In genomic region chr1:9448132-9449105, GRCh38 we compare ENCODE assay signal across 13 cellular contexts.
A peak's percentile ranks its signal among the peaks of the same experiment; 100 is the strongest.
DNase-seq lines count a peak whose midpoint lies in the region; ATAC-seq and TF ChIP-seq lines count a peak whose summit lies in the region.
"Had no signal": no experiment of that assay in that cellular context is flagged by ENCODE, and none has a peak within 500 bp of the region (broad histone marks: within the 10 kb centered on the region; RNA-seq: fewer than 3 reads in every experiment).

No MANE protein-coding gene starts in this region.

- H3K4me3 ChIP-seq in AG10803 (ENCODE audit: low read length): no peak overlapping the region
- peak overlapping the region in 7 of 59 donors; percentile 5 to 30 (median 15) for H3K4me3 ChIP-seq in dorsolateral prefrontal cortex
- H3K4me3 ChIP-seq in testis: no peak overlapping the region
- H3K4me3 ChIP-seq: colonic mucosa, stomach had no signal

- H3K36me3 ChIP-seq in testis (ENCODE audit: low read depth, missing control alignments): no peaks in the 10 kb centered on the region
- H3K36me3 ChIP-seq: colonic mucosa, stomach had no signal

- TF ChIP-seq CTCF in AG10803 (conservative IDR thresholded peaks at IDR 0.05; ENCODE audit: low read length): peak; percentile 27
- TF ChIP-seq CTCF in dorsolateral prefrontal cortex (IDR thresholded peaks at IDR 0.05 in 54 of 56, conservative IDR thresholded peaks at IDR 0.05 in 2 of 56; ENCODE audit: low read depth in 1 of 56, partially characterized antibody in 56 of 56): peak in 7 of 56 donors; percentile 6 to 23 (median 11)
- TF ChIP-seq CTCF in testis (IDR thresholded peaks at IDR 0.05): no peak

- no peak for ATAC-seq in HG03521 (IDR thresholded peaks at IDR 0.05; ENCODE audit: unreplicated experiment)

- H3K27ac ChIP-seq in dorsolateral prefrontal cortex: peak overlapping the region in 57 of 59 donors; percentile 10 to 85 (median 59)
- no peak overlapping the region for H3K27ac ChIP-seq in testis
- H3K27ac ChIP-seq: colonic mucosa had no signal

- 60 to 67% methylated on average over 15 of the region's 15 CpGs for WGBS in testis, 2 donors

- H3K27me3 ChIP-seq in dorsolateral prefrontal cortex: no peaks in the 10 kb centered on the region
- H3K27me3 ChIP-seq in testis: no peaks in the 10 kb centered on the region
- H3K27me3 ChIP-seq: colonic mucosa, stomach had no signal

- no peak for TF ChIP-seq POLR2A in testis (IDR thresholded peaks at IDR 0.05)

- H3K9me3 ChIP-seq in testis: no peaks in the 10 kb centered on the region
- H3K9me3 ChIP-seq: colonic mucosa, stomach had no signal

- H3K4me1 ChIP-seq in testis: peaks cover 27% of the 10 kb centered on the region
- H3K4me1 ChIP-seq: colonic mucosa had no signal

- intact Hi-C loops in dorsolateral prefrontal cortex (cut with DNase I) (no loop called here), testis (cut with DNase I; ENCODE audit: low total_unique reads) (loop anchor here (10.0 kb wide), 1 partner anchor 154 kb away; the partner anchor contains the start of gene SPSB1)

- no peak for DNase-seq in AG10803 (ENCODE audit: low read depth)
- peak; percentile 27 for DNase-seq in NCI-H345 (lab: John Stamatoyannopoulos, UW)
- DNase-seq in dorsolateral prefrontal cortex: no peak
- DNase-seq in myocyte (ENCODE audit: low read depth): peak; percentile 38
- no peak for DNase-seq in testis
- DNase-seq in GM19240 (ENCODE audit: insufficient read length, low spot score): no peak
- DNase-seq in retina: no peak
- DNase-seq: activated T-cell treated with anti-CD3 and anti-CD28 coated beads, Interleukin-2, amount 50 U/mL, for 24 hours; CD4-positive, CD25-positive, alpha-beta regulatory T cell; colonic mucosa; hippocampal formation; stomach had no signal

Comparison
In these comparisons a context has a peak if more than half of its experiments do, and no peak if none do; other contexts are left out.
1. DNase-seq: peak in NCI-H345 (single experiment) and myocyte (single experiment); none in AG10803 (single experiment), dorsolateral prefrontal cortex (0 of 10), testis (single experiment), GM19240 (single experiment) and retina (single experiment).
2. H3K27ac ChIP-seq: peak in dorsolateral prefrontal cortex (57 of 59); none in testis (0 of 2).